In genomic region chr14:103920981-103921854, GRCh38 we compare ENCODE assay signal across 8 cellular contexts. TPM values are rescaled to one million over a fixed set of nuclear protein-coding genes. Genes with fewer than 3 reads are reported as not detected.
DNase-seq lines count a peak whose midpoint lies in the region; ATAC-seq and TF ChIP-seq lines count a peak whose summit lies in the region.

No MANE protein-coding gene starts in this region.

- peak overlapping the region; percentile 63 for H3K27ac ChIP-seq in CD4-positive, CD25-positive, alpha-beta regulatory T cell (ENCODE audit: insufficient read depth, low read length, poor library complexity, severe bottlenecking)
- H3K27ac ChIP-seq in liver (ENCODE audit: low read depth in 1 of 2, low read length in 2 of 2) = peak overlapping the region; percentile 71 to 90

- H3K36me3 Mint-ChIP-seq in CD4-positive, CD25-positive, alpha-beta regulatory T cell = no peaks in the 10 kb centered on the region

- TF ChIP-seq RAD21 in liver (IDR thresholded peaks at IDR 0.05) = peak; percentile 70 to 83

- peak overlapping the region; percentile 82 to 95 for H3K9ac ChIP-seq in liver (ENCODE audit: low read depth in 1 of 2, low read length in 2 of 2)

- H3K27ac Mint-ChIP-seq in CD4-positive, CD25-positive, alpha-beta regulatory T cell = peak overlapping the region; percentile 88 to 91 (median 90)

- H3K4me3 ChIP-seq in CD4-positive, CD25-positive, alpha-beta regulatory T cell (ENCODE audit: low read depth, low read length) = peak overlapping the region; percentile 95
- peak overlapping the region; percentile 70 to 100 (median 97) for H3K4me3 ChIP-seq in liver (ENCODE audit: low read depth in 1 of 3, low read length in 3 of 3)

- peak; percentile 93 for TF ChIP-seq CTCF in liver (IDR thresholded peaks at IDR 0.05; ENCODE audit: low read depth, low read length, missing input control)

- peaks cover 13% of the 10 kb centered on the region for H3K36me3 ChIP-seq in CD4-positive, CD25-positive, alpha-beta regulatory T cell (ENCODE audit: control insufficient read depth, insufficient read depth, low read length)
- H3K36me3 ChIP-seq in liver (ENCODE audit: control insufficient read depth in 4 of 4, insufficient read depth in 3 of 4, low read depth in 1 of 4, low read length in 3 of 4) = peaks cover 0 to 7% (median 1%) of the 10 kb centered on the region in 4 donors

- WGBS in liver = 1% methylated on average over 58 of the region's 58 CpGs

- peaks cover 17% of the 10 kb centered on the region for H3K4me1 ChIP-seq in CD4-positive, CD25-positive, alpha-beta regulatory T cell (ENCODE audit: control insufficient read depth, insufficient read depth, low read length, poor library complexity, severe bottlenecking)
- H3K4me1 ChIP-seq in liver (ENCODE audit: control insufficient read depth in 4 of 4, insufficient read depth in 4 of 4, low read length in 3 of 4) = peaks cover 3 to 18% (median 10%) of the 10 kb centered on the region in 4 donors

- H3K4me3 Mint-ChIP-seq in CD4-positive, CD25-positive, alpha-beta regulatory T cell = peak overlapping the region; percentile 79 to 93 (median 90)

- peak; percentile 93 to 95 (median 94) for DNase-seq in CD4-positive, CD25-positive, alpha-beta regulatory T cell
- peak; percentile 96 for DNase-seq in NCI-H69 (lab: John Stamatoyannopoulos, UW)
- peak; percentile 87 to 91 for DNase-seq in activated CD4-positive, alpha-beta T cell treated with anti-CD3 and anti-CD28 coated beads, Interleukin-2, amount 50 U/mL, for 24 hours (ENCODE audit: low read depth in 1 of 2, low spot score in 1 of 2)
- DNase-seq in dermis blood vessel endothelial cell = peak; percentile 96
- DNase-seq in stimulated activated CD4-positive, alpha-beta T cell treated with anti-CD3 and anti-CD28 coated beads, Interleukin-4, amount 100 ng/mL, for 1 hour = peak; percentile 96

- no peaks in the 10 kb centered on the region for H3K9me3 ChIP-seq in CD4-positive, CD25-positive, alpha-beta regulatory T cell (ENCODE audit: control insufficient read depth in 2 of 2, low read length in 2 of 2)
- H3K9me3 ChIP-seq in liver (ENCODE audit: control insufficient read depth in 4 of 4, low read length in 3 of 4) = no peaks in the 10 kb centered on the region

- H3K27me3 ChIP-seq in CD4-positive, CD25-positive, alpha-beta regulatory T cell (ENCODE audit: control insufficient read depth, insufficient read depth, low read length) = no peaks in the 10 kb centered on the region
- H3K27me3 ChIP-seq in liver (ENCODE audit: control insufficient read depth in 4 of 4, insufficient read depth in 4 of 4, low read length in 3 of 4) = no peaks in the 10 kb centered on the region

- H3K27me3 Mint-ChIP-seq in CD4-positive, CD25-positive, alpha-beta regulatory T cell = no peaks in the 10 kb centered on the region

- peaks cover 0 to 33% (median 15%) of the 10 kb centered on the region in 4 donors for H3K4me1 Mint-ChIP-seq in CD4-positive, CD25-positive, alpha-beta regulatory T cell

- peak; percentile 99 to 100 for ATAC-seq in CD4-positive, CD25-positive, alpha-beta regulatory T cell (ENCODE audit: low read depth in 2 of 2)
- ATAC-seq in GM19372 (IDR thresholded peaks at IDR 0.05; ENCODE audit: low read depth, unreplicated experiment) (peak; percentile 93), HG03521 (IDR thresholded peaks at IDR 0.05; ENCODE audit: unreplicated experiment) (peak; percentile 94)

- no peaks in the 10 kb centered on the region for H3K9me3 Mint-ChIP-seq in CD4-positive, CD25-positive, alpha-beta regulatory T cell

TF ChIP-seq in liver, 16 proteins besides CTCF, POLR2A, EP300 and RAD21:
- TF ChIP-seq HNF4G (IDR thresholded peaks at IDR 0.05) = peak; percentile 19
- TF ChIP-seq HNF4A (conservative IDR thresholded peaks at IDR 0.05) = peak; percentile 40 to 43
- TF ChIP-seq JUND (IDR thresholded peaks at IDR 0.05) = no peak
- no peak for TF ChIP-seq ATF3 (IDR thresholded peaks at IDR 0.05)
- peak; percentile 41 to 44 for TF ChIP-seq RXRA (IDR thresholded peaks at IDR 0.05)
- peak; percentile 72 for TF ChIP-seq FOXA1 (IDR thresholded peaks at IDR 0.05)
- TF ChIP-seq FOXA2 (IDR thresholded peaks at IDR 0.05) = peak; percentile 24
- no peak for TF ChIP-seq TAF1 (conservative IDR thresholded peaks at IDR 0.05)
- no peak for TF ChIP-seq MAX (IDR thresholded peaks at IDR 0.05)
- TF ChIP-seq SP1 (IDR thresholded peaks at IDR 0.05) = peak; percentile 56
- peak; percentile 50 for TF ChIP-seq NR2F2 (IDR thresholded peaks at IDR 0.05)
- peak; percentile 68 for TF ChIP-seq REST (IDR thresholded peaks at IDR 0.05)
- peak; percentile 79 for TF ChIP-seq YY1 (IDR thresholded peaks at IDR 0.05)
- TF ChIP-seq GABPA (IDR thresholded peaks at IDR 0.05 in 1 of 2, conservative IDR thresholded peaks at IDR 0.05 in 1 of 2) = peak in 1 of 2 donors; percentile 86
TF ChIP-seq in liver: peak in this region for 10.

RNA-seq across cellular contexts. Expression of gene TDRD9, which starts 7.0 kb away (rescaled TPM):
- total RNA-seq in CD4-positive, CD25-positive, alpha-beta regulatory T cell = 0.37 TPM
- under 1 TPM in 2 of 4 donors, not detected in 2; 0.11 to 0.14 TPM for polyA plus RNA-seq in CD4-positive, CD25-positive, alpha-beta regulatory T cell
- 3.0 and 4.3 TPM in 2 replicates for total RNA-seq in dermis blood vessel endothelial cell
- 1 to 10 TPM in 1 of 2 donors, under 1 TPM in 1; 0.56 to 1.0 TPM for total RNA-seq in liver
- polyA plus RNA-seq in liver = under 1 TPM; 0.12 to 0.36 TPM

RNA-seq across cellular contexts. Expression of gene RD3L, which starts 21.1 kb away (rescaled TPM):
- total RNA-seq in CD4-positive, CD25-positive, alpha-beta regulatory T cell = not detected
- polyA plus RNA-seq in CD4-positive, CD25-positive, alpha-beta regulatory T cell = not detected
- total RNA-seq in dermis blood vessel endothelial cell (not detected in 2 replicates), liver (under 1 TPM; 0.09 to 0.17 TPM)
- under 1 TPM; 0.21 to 0.64 TPM for polyA plus RNA-seq in liver

Comparison
In these comparisons a context has a peak if more than half of its experiments do, and no peak if none do; other contexts are left out.
1. Peak in every context shown above with its lines: DNase-seq, ATAC-seq, H3K4me3 ChIP-seq and H3K27ac ChIP-seq.